In the genomic region with DNA sequence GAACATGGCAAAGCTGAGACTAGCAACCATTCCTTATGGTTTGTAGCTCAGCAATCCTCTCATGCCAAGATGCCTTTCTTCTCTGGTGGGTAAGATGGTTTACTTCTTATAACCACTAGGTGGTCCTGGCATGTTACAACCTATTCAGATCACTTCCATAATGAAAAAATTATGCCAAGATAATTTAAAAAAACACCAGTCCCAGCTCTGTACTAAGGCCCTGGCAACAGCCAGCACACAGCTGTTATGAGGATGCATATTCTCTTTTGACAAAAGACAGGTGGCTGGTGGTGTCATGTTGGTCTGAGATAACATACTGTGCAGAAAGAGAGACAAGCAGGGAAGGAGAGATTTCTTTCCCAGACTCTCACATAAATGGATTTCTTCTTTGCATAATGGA, we compare ENCODE assay signal across 20 cellular contexts.
A peak's percentile ranks its signal among the peaks of the same experiment; 100 is the strongest.
DNase-seq lines count a peak whose midpoint lies in the region; ATAC-seq, FAIRE-seq and TF ChIP-seq lines count a peak whose summit lies in the region.
"Had no signal": no experiment of that assay in that cellular context is flagged by ENCODE, and none has a peak within 500 bp of the region (broad histone marks: within the 10 kb centered on the region; RNA-seq: fewer than 3 reads in every experiment).

No MANE protein-coding gene starts in this region.

- TF ChIP-seq CTCF in OCI-LY3 (IDR thresholded peaks at IDR 0.05; ENCODE audit: low read depth, low read length), result peak; percentile 12; the same call in 1 of the 2 replicates
- peak in 2 of 3 experiments; percentile 15 to 36; a peak in 1 of 4 replicates for TF ChIP-seq CTCF in H1 (IDR thresholded peaks at IDR 0.05; ENCODE audit: control extremely low read depth in 1 of 3, insufficient read depth in 1 of 3, low read depth in 1 of 3, low read length in 3 of 3)
- TF ChIP-seq CTCF in osteoblast (IDR thresholded peaks at IDR 0.05; ENCODE audit: extremely low read depth, low read depth, low read length), result no peak

- no peak overlapping the region for H4K5ac ChIP-seq in H1 (ENCODE audit: insufficient read length, low read depth, low read length)

- H4K20me1 ChIP-seq in OCI-LY3 (ENCODE audit: insufficient read depth, low read length) (no peaks in the 10 kb centered on the region), H1 (replicated peaks in 1 of 2; ENCODE audit: control insufficient read depth in 1 of 2, insufficient read depth in 2 of 2, low read length in 2 of 2) (no peaks in the 10 kb centered on the region), osteoblast (ENCODE audit: insufficient read depth, low read length) (no peaks in the 10 kb centered on the region)

- H3K9me3 ChIP-seq in OCI-LY3 (ENCODE audit: insufficient read depth, low read length) (no peaks in the 10 kb centered on the region), H1 (ENCODE audit: insufficient read depth in 2 of 2, low read depth in 1 of 2, low read length in 1 of 2) (peaks cover 0 to 2% of the 10 kb centered on the region in 2 experiments; a peak in 2 of 4 replicates), osteoblast (ENCODE audit: low read depth, low read length) (no peaks in the 10 kb centered on the region)
- H3K9me3 ChIP-seq: lower lobe of right lung, tibial nerve had no signal

- no peak overlapping the region for H2BK120ac ChIP-seq in H1 (replicated peaks; ENCODE audit: low read depth, low read length)

- H3K79me1 ChIP-seq in H1 (ENCODE audit: low read depth, low read length), result no peaks in the 10 kb centered on the region

- DNase-seq in DMS53 (lab: John Stamatoyannopoulos, UW), result peak; percentile 2
- no peak for DNase-seq in DMS53 treated with DMSO at 0.1 percent for 48 hours (lab: John Stamatoyannopoulos, UW; ENCODE audit: unreplicated experiment)
- no peak for DNase-seq in H1 (ENCODE audit: low read depth in 1 of 2, low spot score in 2 of 2)
- peak; percentile 62 for DNase-seq in osteoblast (ENCODE audit: insufficient read length, low spot score, missing footprints)
- no peak for DNase-seq in hepatic stellate cell (ENCODE audit: low spot score)
- DNase-seq in NCI-H1694 (lab: John Stamatoyannopoulos, UW), result no peak
- DNase-seq: 8988T; activated CD4-positive, alpha-beta T cell treated with anti-CD3 and anti-CD28 coated beads for 1 hour; activated T-cell treated with anti-CD3 and anti-CD28 coated beads, Interleukin-2, amount 50 U/mL, for 72 hours; amygdala; effector CD4-positive, alpha-beta T cell; head of caudate nucleus; lower lobe of right lung; NCI-H1436 treated with DMSO at 0.1 percent for 48 hours; NCI-H69; occipital lobe; stimulated activated CD4-positive, alpha-beta T cell treated with anti-CD3 and anti-CD28 coated beads, Interleukin-15, amount 100 ng/mL, for 24 hours had no signal

- no peak overlapping the region for H2BK12ac ChIP-seq in H1 (ENCODE audit: low read depth, low read length)

- H3K36me3 ChIP-seq in OCI-LY3 (replicated peaks; ENCODE audit: low read depth, low read length) (no peaks in the 10 kb centered on the region), H1 (ENCODE audit: control insufficient read depth in 2 of 4, insufficient read depth in 4 of 4, low read length in 3 of 4) (no peaks in the 10 kb centered on the region), osteoblast (ENCODE audit: insufficient read depth, low read length) (no peaks in the 10 kb centered on the region)
- H3K36me3 ChIP-seq: lower lobe of right lung, tibial nerve had no signal

- H3K4me2 ChIP-seq in OCI-LY3 (ENCODE audit: low read length), result no peak overlapping the region
- no peak overlapping the region for H3K4me2 ChIP-seq in H1 (ENCODE audit: insufficient read depth in 1 of 2, low read depth in 2 of 2, low read length in 2 of 2)
- no peak overlapping the region for H3K4me2 ChIP-seq in osteoblast (ENCODE audit: insufficient read depth, low read length)

- H3K4ac ChIP-seq in H1 (replicated peaks; ENCODE audit: insufficient read length, low read depth, low read length), result no peak overlapping the region

- no peak for TF ChIP-seq POLR2A in H1 (IDR thresholded peaks at IDR 0.05; ENCODE audit: control extremely low read depth in 1 of 2, low read depth in 2 of 2, low read length in 2 of 2)

- no peak for FAIRE-seq in H1 (lab: Jason Lieb, UNC)

- H3K9ac ChIP-seq in OCI-LY3 (ENCODE audit: low read length) (no peak overlapping the region), H1 (replicated peaks in 1 of 4; ENCODE audit: extremely low read depth in 1 of 4, low read depth in 3 of 4, low read length in 3 of 4) (no peak overlapping the region)

- H4K8ac ChIP-seq in H1 (ENCODE audit: extremely low read depth, insufficient read depth, low read length), result no peak overlapping the region

- POLR2A ChIA-PET in H1 (lab: Charles Lee; ENCODE audit: partially characterized antibody), result no interaction called here

- H2BK20ac ChIP-seq in H1 (ENCODE audit: low read length), result no peak overlapping the region

- H3K27ac ChIP-seq in OCI-LY3 (ENCODE audit: low read length), result no peak overlapping the region
- H3K27ac ChIP-seq in H1 (ENCODE audit: low read depth, low read length), result no peak overlapping the region
- H3K27ac ChIP-seq in osteoblast (ENCODE audit: low read depth, low read length), result no peak overlapping the region
- H3K27ac ChIP-seq: lower lobe of right lung, tibial nerve had no signal

- TF ChIP-seq EP300 in H1 (IDR thresholded peaks at IDR 0.05; ENCODE audit: borderline replicate concordance in 1 of 2, low read depth in 2 of 2, low read length in 2 of 2), result no peak

- H3K14ac ChIP-seq in H1 (ENCODE audit: insufficient read length), result no peak overlapping the region

- peaks cover 2% of the 10 kb centered on the region; the same call in 1 of the 2 replicates for H3K23me2 ChIP-seq in H1 (ENCODE audit: low read depth, low read length)

- ATAC-seq in HG03175 (IDR thresholded peaks at IDR 0.05; ENCODE audit: unreplicated experiment), result no peak
- ATAC-seq: activated T-cell treated with anti-CD3 and anti-CD28 coated beads, Interleukin-2, amount 50 U/mL, for 72 hours; lower lobe of right lung had no signal

- no peak overlapping the region for H4K91ac ChIP-seq in H1 (replicated peaks; ENCODE audit: insufficient read length, low read length)

- CTCF ChIA-PET in H1 (lab: Charles Lee; ENCODE audit: partially characterized antibody), result interaction anchor here (0.5 to 3.1 kb wide), 24 partner anchors 8 to 992 kb away, joined by 3 to 31 read pairs (median 3); no protein-coding TSS in a partner anchor

- no peak overlapping the region for H3K18ac ChIP-seq in H1 (ENCODE audit: extremely low read depth, low read length)

- 0 out of 2 replicates have a peak, but pooled peaks cover 3% of the 10 kb centered on the region for H3K27me3 ChIP-seq in OCI-LY3 (ENCODE audit: low read depth, low read length)
- no peaks in the 10 kb centered on the region for H3K27me3 ChIP-seq in H1 (replicated peaks in 1 of 4; ENCODE audit: control insufficient read depth in 3 of 4, extremely low read depth in 1 of 4, insufficient read depth in 3 of 4, low read length in 3 of 4)
- H3K27me3 ChIP-seq in osteoblast (ENCODE audit: insufficient read depth, low read length), result no peaks in the 10 kb centered on the region
- H3K27me3 ChIP-seq: tibial nerve had no signal

- no peak overlapping the region for H3K56ac ChIP-seq in H1 (replicated peaks; ENCODE audit: insufficient read length, low read depth, low read length)

- H2AK5ac ChIP-seq in H1 (ENCODE audit: low read depth, low read length), result no peak overlapping the region

- H3K4me3 ChIP-seq in OCI-LY3 (ENCODE audit: low read length) (no peak overlapping the region), H1 (ENCODE audit: extremely low read depth in 1 of 4, insufficient read depth in 2 of 4, low read depth in 3 of 4, low read length in 4 of 4) (no peak overlapping the region), osteoblast (ENCODE audit: insufficient read depth, low read length) (no peak overlapping the region)
- H3K4me3 ChIP-seq: lower lobe of right lung, tibial nerve had no signal

- H2AFZ ChIP-seq in OCI-LY3 (ENCODE audit: low read depth, low read length) (no peak overlapping the region), H1 (ENCODE audit: low read length) (no peak overlapping the region), osteoblast (ENCODE audit: low read length) (no peak overlapping the region)

- H3K79me2 ChIP-seq in OCI-LY3 (ENCODE audit: low read length) (no peaks in the 10 kb centered on the region), H1 (ENCODE audit: control insufficient read depth in 1 of 2, insufficient read depth in 2 of 2, low read length in 2 of 2) (no peaks in the 10 kb centered on the region), osteoblast (ENCODE audit: insufficient read depth, low read length) (no peaks in the 10 kb centered on the region)

- H3K4me1 ChIP-seq in OCI-LY3 (ENCODE audit: low read length) (no peaks in the 10 kb centered on the region), H1 (replicated peaks in 1 of 4; ENCODE audit: control insufficient read depth in 3 of 4, insufficient read depth in 4 of 4, low read length in 3 of 4) (no peaks in the 10 kb centered on the region), osteoblast (ENCODE audit: insufficient read depth, low read length) (no peaks in the 10 kb centered on the region)
- H3K4me1 ChIP-seq: lower lobe of right lung, tibial nerve had no signal

- H2BK5ac ChIP-seq in H1 (ENCODE audit: low read depth, low read length), result no peak overlapping the region

- no peak overlapping the region for H3K23ac ChIP-seq in H1 (ENCODE audit: insufficient read length)

- TF ChIP-seq RAD21 in H1 (IDR thresholded peaks at IDR 0.05 in 1 of 2, conservative IDR thresholded peaks at IDR 0.05 in 1 of 2; ENCODE audit: low read depth in 2 of 2, low read length in 2 of 2), result peak; percentile 13 to 23; a peak in 2 of 4 replicates

- no peak overlapping the region for H2BK15ac ChIP-seq in H1 (ENCODE audit: low read length)

TF ChIP-seq in H1, 55 proteins besides CTCF, POLR2A, EP300 and RAD21:
- no peak for TF ChIP-seq RXRA (IDR thresholded peaks at IDR 0.05; ENCODE audit: insufficient read depth, low read depth, low read length)
- no peak for TF ChIP-seq ASH2L (IDR thresholded peaks at IDR 0.05; ENCODE audit: low read length)

Comparison
In these comparisons a context has a peak if more than half of its experiments do, and no peak if none do; other contexts are left out.
1. DNase-seq: peak in DMS53 (single experiment) and osteoblast (single experiment); none in DMS53 treated with DMSO at 0.1 percent for 48 hours (single experiment), H1 (0 of 2), hepatic stellate cell (single experiment) and NCI-H1694 (single experiment).